In the genomic region with DNA sequence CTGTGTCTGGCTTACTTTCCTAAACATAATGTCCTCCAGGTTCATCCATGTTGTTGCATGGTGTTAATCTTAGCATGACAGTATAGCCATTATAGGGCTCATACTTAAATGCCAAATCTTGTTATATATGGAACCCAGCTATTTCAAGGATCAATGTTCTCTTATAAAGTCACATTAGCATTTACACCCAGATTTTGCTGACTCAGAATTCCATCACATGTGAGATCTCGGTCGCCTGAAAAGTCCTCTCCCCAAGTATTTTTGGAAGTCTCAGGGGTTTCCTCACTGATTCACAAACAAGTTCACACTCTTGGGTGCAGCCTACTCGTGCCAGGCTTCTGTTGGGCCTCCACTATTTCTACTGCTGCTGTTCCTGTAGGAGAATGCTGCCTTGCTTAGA, we compare ENCODE assay signal across 10 cellular contexts. TPM values are rescaled to one million over a fixed set of nuclear protein-coding genes. Genes with fewer than 3 reads are reported as not detected.
"Had no signal": no experiment of that assay in that cellular context is flagged by ENCODE, and none has a peak within 500 bp of the region (broad histone marks: within the 10 kb centered on the region; RNA-seq: fewer than 3 reads in every experiment).

No MANE protein-coding gene starts in this region.

- H3K27ac ChIP-seq: GM23248, KMS-11 had no signal

- H3K4me3 ChIP-seq: GM23248 had no signal

- H3K4me3 Mint-ChIP-seq: H9 had no signal

- H3K4me2 ChIP-seq: KMS-11 had no signal

- H3K9ac ChIP-seq: GM23248, KMS-11 had no signal

- FAIRE-seq: H54, HTR-8/SVneo had no signal

- H3K4me1 Mint-ChIP-seq: H9 had no signal

- DNase-seq: GM23248, GOT3, H9, HCEC 1CT, Karpas-422, KBM-7 had no signal

- H2AFZ ChIP-seq: GM23248 had no signal

- H3K27ac Mint-ChIP-seq: H9 had no signal

RNA-seq across cellular contexts. Expression of gene C4orf51, which starts 19.9 kb away (rescaled TPM):
- total RNA-seq: GM23248, HT-29 had no signal
- polyA plus RNA-seq: GM23248 had no signal
